ENCODE assay signal across 14 cellular contexts in genomic region chr14:39230416-39230815, GRCh38. TPM values are rescaled to one million over a fixed set of nuclear protein-coding genes. Genes with fewer than 3 reads are reported as not detected.
A peak's percentile ranks its signal among the peaks of the same experiment; 100 is the strongest.
DNase-seq lines count a peak whose midpoint lies in the region; ATAC-seq lines count a peak whose summit lies in the region.
"Had no signal": no experiment of that assay in that cellular context is flagged by ENCODE, and none has a peak within 500 bp of the region (broad histone marks: within the 10 kb centered on the region; RNA-seq: fewer than 3 reads in every experiment).

No MANE protein-coding gene starts in this region.

- peak overlapping the region; percentile 70 for H3K27ac Mint-ChIP-seq in activated naive CD4-positive, alpha-beta T cell treated with anti-CD3 and anti-CD28 coated beads for 36 hours
- peak overlapping the region; percentile 96 for H3K27ac Mint-ChIP-seq in central memory CD8-positive, alpha-beta T cell (ENCODE audit: low read depth)
- H3K27ac Mint-ChIP-seq: mesothelial cell of epicardium had no signal

- intact Hi-C loops in activated naive CD4-positive, alpha-beta T cell treated with anti-CD3 and anti-CD28 coated beads for 36 hours (cut with micrococcal nuclease) = no loop called here

- DNase-seq in activated naive CD4-positive, alpha-beta T cell treated with anti-CD3 and anti-CD28 coated beads for 36 hours = peak; percentile 28
- no peak for DNase-seq in activated naive CD4-positive, alpha-beta T cell treated with anti-CD3 and anti-CD28 coated beads, Interleukin-2, amount 50 U/mL, for 16 hours
- DNase-seq in RPMI7951 (ENCODE audit: low read depth) (peak; percentile 39), NCI-H187 (lab: John Stamatoyannopoulos, UW) (no peak), NCI-H82 treated with DMSO at 0.1 percent for 48 hours (lab: John Stamatoyannopoulos, UW; ENCODE audit: unreplicated experiment) (no peak), DMS79 treated with DMSO at 0.1 percent for 48 hours (lab: John Stamatoyannopoulos, UW) (no peak)
- DNase-seq in central memory CD8-positive, alpha-beta T cell (ENCODE audit: low spot score in 2 of 2) = no peak
- peak; percentile 30 for DNase-seq in stimulated activated naive CD8-positive, alpha-beta T cell treated with anti-CD3 and anti-CD28 coated beads, Interleukin-15, Interleukin-2, amounts not matched to agents 100 U/mL and 50 U/mL, for 24 hours
- DNase-seq: brain microvascular endothelial cell; effector memory CD4-positive, alpha-beta T cell; NCI-H2107; ovary; small intestine had no signal

- no peak for ATAC-seq in central memory CD8-positive, alpha-beta T cell (replicated peaks; ENCODE audit: extremely low read depth, poor library complexity, severe bottlenecking)
- no peak for ATAC-seq in stimulated activated naive CD8-positive, alpha-beta T cell treated with anti-CD3 and anti-CD28 coated beads, Interleukin-15, Interleukin-2, amounts not matched to agents 100 U/mL and 50 U/mL, for 24 hours

- H3K4me1 Mint-ChIP-seq in activated naive CD4-positive, alpha-beta T cell treated with anti-CD3 and anti-CD28 coated beads for 36 hours (ENCODE audit: low read depth) = peaks cover 38% of the 10 kb centered on the region
- peaks cover 49% of the 10 kb centered on the region for H3K4me1 Mint-ChIP-seq in central memory CD8-positive, alpha-beta T cell

- no peaks in the 10 kb centered on the region for H3K9me3 Mint-ChIP-seq in activated naive CD4-positive, alpha-beta T cell treated with anti-CD3 and anti-CD28 coated beads for 36 hours
- H3K9me3 Mint-ChIP-seq in central memory CD8-positive, alpha-beta T cell = no peaks in the 10 kb centered on the region
- H3K9me3 Mint-ChIP-seq: mesothelial cell of epicardium had no signal

- H3K4me3 Mint-ChIP-seq in activated naive CD4-positive, alpha-beta T cell treated with anti-CD3 and anti-CD28 coated beads for 36 hours = no peak overlapping the region
- H3K4me3 Mint-ChIP-seq in central memory CD8-positive, alpha-beta T cell = peak overlapping the region; percentile 15
- H3K4me3 Mint-ChIP-seq: mesothelial cell of epicardium had no signal

- no peaks in the 10 kb centered on the region for H3K36me3 Mint-ChIP-seq in activated naive CD4-positive, alpha-beta T cell treated with anti-CD3 and anti-CD28 coated beads for 36 hours (ENCODE audit: low read depth)
- H3K36me3 Mint-ChIP-seq in central memory CD8-positive, alpha-beta T cell (ENCODE audit: insufficient read depth) = peaks cover 4% of the 10 kb centered on the region
- H3K36me3 Mint-ChIP-seq: mesothelial cell of epicardium had no signal

- H3K27me3 Mint-ChIP-seq in activated naive CD4-positive, alpha-beta T cell treated with anti-CD3 and anti-CD28 coated beads for 36 hours (ENCODE audit: low read depth) = no peaks in the 10 kb centered on the region
- H3K27me3 Mint-ChIP-seq in central memory CD8-positive, alpha-beta T cell = no peaks in the 10 kb centered on the region

- CTCF ChIA-PET in activated naive CD4-positive, alpha-beta T cell treated with anti-CD3 and anti-CD28 coated beads for 36 hours (lab: Charles Lee) = interaction anchor here (1.9 to 2.9 kb wide), 4 partner anchors 26 to 196 kb away, joined by 7 to 33 read pairs (median 8); partner anchors contain the start of gene SEC23A

RNA-seq across cellular contexts. Expression of gene MIA2, which starts 3.3 kb away (rescaled TPM):
- total RNA-seq in activated naive CD4-positive, alpha-beta T cell treated with anti-CD3 and anti-CD28 coated beads for 36 hours = 10 to 100 TPM; 19.9 to 20.9 TPM
- 15.4 and 21.4 TPM in 2 replicates for total RNA-seq in RPMI7951 (2014; rRNA removed; shearing (Covaris generic))

RNA-seq across cellular contexts. Expression of gene PNN, which starts 55.4 kb away (rescaled TPM):
- 100 to 1,000 TPM in 1 of 2 experiments, 10 to 100 TPM in 1; 99.6 to 100 TPM for total RNA-seq in activated naive CD4-positive, alpha-beta T cell treated with anti-CD3 and anti-CD28 coated beads for 36 hours
- 14.2 and 16.1 TPM in 2 replicates for total RNA-seq in RPMI7951 (2014; rRNA removed; shearing (Covaris generic))

Comparison
In these comparisons a context has a peak if more than half of its experiments do, and no peak if none do; other contexts are left out.
1. DNase-seq: peak in activated naive CD4-positive, alpha-beta T cell treated with anti-CD3 and anti-CD28 coated beads for 36 hours (single experiment), RPMI7951 (single experiment) and stimulated activated naive CD8-positive, alpha-beta T cell treated with anti-CD3 and anti-CD28 coated beads, Interleukin-15, Interleukin-2, amounts not matched to agents 100 U/mL and 50 U/mL, for 24 hours (single experiment); none in activated naive CD4-positive, alpha-beta T cell treated with anti-CD3 and anti-CD28 coated beads, Interleukin-2, amount 50 U/mL, for 16 hours (single experiment), central memory CD8-positive, alpha-beta T cell (0 of 2), NCI-H187 (0 of 2), NCI-H82 treated with DMSO at 0.1 percent for 48 hours (single experiment) and DMS79 treated with DMSO at 0.1 percent for 48 hours (single experiment).